In the genomic region with DNA sequence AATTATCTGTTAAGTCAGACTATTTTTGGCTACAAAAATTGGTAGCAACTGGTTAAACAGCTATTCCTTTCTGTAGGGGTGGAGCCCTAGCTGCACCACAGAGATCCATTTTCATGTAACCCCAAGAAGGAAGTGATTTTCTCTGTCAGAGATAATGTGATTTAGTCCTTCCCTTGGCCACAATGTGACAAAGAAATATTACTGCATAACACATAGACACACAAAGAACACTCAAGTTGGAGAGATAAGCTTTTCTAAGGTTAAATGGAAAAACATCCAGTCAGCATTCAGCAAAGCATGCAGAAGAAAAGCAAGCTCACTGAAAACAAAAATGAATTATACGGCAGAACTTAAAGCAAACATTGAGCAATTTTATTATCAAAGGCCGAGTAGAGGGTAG, we compare ENCODE assay signal across 29 cellular contexts.
DNase-seq lines count a peak whose midpoint lies in the region; ATAC-seq, FAIRE-seq and TF ChIP-seq lines count a peak whose summit lies in the region.
"Had no signal": no experiment of that assay in that cellular context is flagged by ENCODE, and none has a peak within 500 bp of the region (broad histone marks: within the 10 kb centered on the region; RNA-seq: fewer than 3 reads in every experiment).

No MANE protein-coding gene starts in this region.

- no peak overlapping the region for H3K27ac ChIP-seq in HepG2 (ENCODE audit: extremely low read length, insufficient read depth, low read length)
- no peak overlapping the region for H3K27ac ChIP-seq in right lobe of liver
- no peak overlapping the region; a peak in 1 of 4 replicates for H3K27ac ChIP-seq in SK-N-SH (ENCODE audit: low read depth in 2 of 2, low read length in 1 of 2)
- no peak overlapping the region for H3K27ac ChIP-seq in smooth muscle cell (ENCODE audit: low read depth)
- H3K27ac ChIP-seq: skin epidermis had no signal

- TF ChIP-seq CTCF in HepG2 (CRISPR knock-in tag; IDR thresholded peaks at IDR 0.05) (no peak), right lobe of liver (IDR thresholded peaks at IDR 0.05) (no peak), SK-N-SH (IDR thresholded peaks at IDR 0.05) (no peak), type B pancreatic cell (conservative IDR thresholded peaks at IDR 0.05) (no peak), smooth muscle cell (IDR thresholded peaks at IDR 0.05; ENCODE audit: borderline replicate concordance, insufficient read depth, poor library complexity, severe bottlenecking) (no peak)

- CTCF ChIA-PET in HepG2 (lab: Yijun Ruan, JAX; ENCODE audit: low intra/inter-chr PET ratio, low total read pairs) = no interaction called here
- CTCF ChIA-PET in SK-N-SH (lab: Yijun Ruan, JAX) = no interaction called here

- no peak overlapping the region for H2AFZ ChIP-seq in HepG2 (ENCODE audit: low read length)
- 0 out of 2 replicates have a peak overlapping the region, but pooled peaks have one; percentile 7 for H2AFZ ChIP-seq in SK-N-SH (ENCODE audit: low read depth)
- H2AFZ ChIP-seq in smooth muscle cell (ENCODE audit: low read depth) = no peak overlapping the region
- H2AFZ ChIP-seq: GM23338 had no signal

- H3K27me3 ChIP-seq in HepG2 (ENCODE audit: control insufficient read depth in 1 of 2, insufficient read depth in 2 of 2, low read length in 2 of 2) (no peaks in the 10 kb centered on the region), right lobe of liver (no peaks in the 10 kb centered on the region), SK-N-SH (ENCODE audit: insufficient read depth) (no peaks in the 10 kb centered on the region), smooth muscle cell (ENCODE audit: low read depth) (no peaks in the 10 kb centered on the region)

- H3K9me3 ChIP-seq in HepG2 (ENCODE audit: low read length) (peaks cover 31% of the 10 kb centered on the region), right lobe of liver (no peaks in the 10 kb centered on the region), SK-N-SH (no peaks in the 10 kb centered on the region), smooth muscle cell (replicated peaks; ENCODE audit: low read depth) (peaks cover 3% of the 10 kb centered on the region)

- TF ChIP-seq EP300 in HepG2 (IDR thresholded peaks at IDR 0.05; ENCODE audit: low read depth in 2 of 2, low read length in 2 of 2) (no peak), HepG2 (CRISPR knock-in tag; IDR thresholded peaks at IDR 0.05; ENCODE audit: borderline replicate concordance) (no peak), SK-N-SH (IDR thresholded peaks at IDR 0.05; ENCODE audit: borderline replicate concordance in 1 of 2, low read depth in 1 of 2, low read length in 1 of 2) (no peak)

- H3K36me3 Mint-ChIP-seq in type B pancreatic cell = no peaks in the 10 kb centered on the region
- H3K36me3 Mint-ChIP-seq: activated CD8-positive, alpha-beta memory T cell treated with anti-CD3 and anti-CD28 coated beads, Interleukin-2, amount 10 ng/mL, durations not matched to agents 7 days and 5 days; CD4-positive, alpha-beta memory T cell; T-cell had no signal

- DNase-seq in HepG2 (ENCODE audit: low spot score) (no peak), right lobe of liver (no peak), SK-N-SH (no peak), fibroblast of peridontal ligament (ENCODE audit: extremely low read depth) (peak; percentile 5), type B pancreatic cell (ENCODE audit: extremely low spot score, unreplicated experiment) (no peak), smooth muscle cell (lab: John Stamatoyannopoulos, UW; ENCODE audit: unreplicated experiment) (no peak), frontal cortex (ENCODE audit: low spot score in 2 of 2) (no peak), head of caudate nucleus (no peak)
- DNase-seq: 8988T; activated CD4-positive, alpha-beta T cell treated with anti-CD3 and anti-CD28 coated beads, Interleukin-2, amount 10 ng/mL, durations not matched to agents 24 days and 14 days; activated CD8-positive, alpha-beta memory T cell treated with anti-CD3 and anti-CD28 coated beads, Interleukin-2, amount 10 ng/mL, durations not matched to agents 7 days and 5 days; activated naive CD4-positive, alpha-beta T cell treated with Interleukin-2 at 50 U/mL for 16 hours; activated T-cell treated with anti-CD3 and anti-CD28 coated beads, Interleukin-2, amount 50 U/mL, for 72 hours; AML-193; amniotic stem cell; CD4-positive, alpha-beta memory T cell; DMS53; GF-D8; glutamatergic neuron; NCI-H1092 treated with DMSO at 0.1 percent for 48 hours; NCI-H187 treated with DMSO at 0.1 percent for 48 hours; NCI-H226; Right ventricle myocardium superior; stimulated activated CD4-positive, alpha-beta T cell treated with anti-CD3 and anti-CD28 coated beads, Interleukin-2, amount 100 ng/mL, for 24 hours; T-cell had no signal

- H3F3A ChIP-seq in SK-N-SH (replicated peaks; ENCODE audit: insufficient read depth) (no peaks in the 10 kb centered on the region), smooth muscle cell (ENCODE audit: low read depth) (no peaks in the 10 kb centered on the region)

- H3K4me2 ChIP-seq in HepG2 (ENCODE audit: low read depth, low read length) (no peak overlapping the region), SK-N-SH (no peak overlapping the region), smooth muscle cell (no peak overlapping the region)
- H3K4me2 ChIP-seq: GM23338 had no signal

- H3K4me3 ChIP-seq in HepG2 (replicated peaks in 1 of 3; ENCODE audit: insufficient read depth in 1 of 3, low read depth in 2 of 3, low read length in 3 of 3) (no peak overlapping the region), right lobe of liver (no peak overlapping the region), SK-N-SH (ENCODE audit: low read depth in 2 of 2, low read length in 1 of 2) (no peak overlapping the region), smooth muscle cell (no peak overlapping the region)
- H3K4me3 ChIP-seq: GM23338, skin epidermis had no signal

- H4K20me1 ChIP-seq in HepG2 (ENCODE audit: insufficient read depth, low read length) (no peaks in the 10 kb centered on the region), SK-N-SH (ENCODE audit: insufficient read depth) (no peaks in the 10 kb centered on the region), smooth muscle cell (ENCODE audit: low read depth) (no peaks in the 10 kb centered on the region)

- peaks cover 10% of the 10 kb centered on the region for H3K4me1 Mint-ChIP-seq in type B pancreatic cell (ENCODE audit: unreplicated experiment)
- H3K4me1 Mint-ChIP-seq: activated CD4-positive, alpha-beta T cell treated with anti-CD3 and anti-CD28 coated beads, Interleukin-2, amount 10 ng/mL, durations not matched to agents 24 days and 14 days; activated CD8-positive, alpha-beta memory T cell treated with anti-CD3 and anti-CD28 coated beads, Interleukin-2, amount 10 ng/mL, durations not matched to agents 7 days and 5 days; CD4-positive, alpha-beta memory T cell; GM23338; T-cell had no signal

- no peak overlapping the region for H3K9ac ChIP-seq in HepG2 (ENCODE audit: insufficient read depth, low read depth, low read length)
- H3K9ac ChIP-seq in SK-N-SH = no peak overlapping the region
- no peak overlapping the region for H3K9ac ChIP-seq in smooth muscle cell (ENCODE audit: low read depth)

- no peak for FAIRE-seq in HepG2 (lab: Jason Lieb, UNC)
- no peak for FAIRE-seq in frontal cortex (lab: Jason Lieb, UNC)
- FAIRE-seq: endometrium, GM18507 had no signal

- ATAC-seq in HepG2 (no peak), right lobe of liver (no peak)
- ATAC-seq: activated CD8-positive, alpha-beta memory T cell treated with anti-CD3 and anti-CD28 coated beads, Interleukin-2, amount 10 ng/mL, durations not matched to agents 7 days and 5 days; activated T-cell treated with anti-CD3 and anti-CD28 coated beads, Interleukin-2, amount 50 U/mL, for 72 hours; GM23338; T-cell had no signal

- H3K9me3 Mint-ChIP-seq in type B pancreatic cell = peaks cover 7% of the 10 kb centered on the region

- no TSS peak for BruUV-seq in HepG2 (replicated peaks; lab: Mats Ljungman, UMichigan)

- H3K4me3 Mint-ChIP-seq in type B pancreatic cell = peak overlapping the region; percentile 42
- H3K4me3 Mint-ChIP-seq: activated CD4-positive, alpha-beta T cell treated with anti-CD3 and anti-CD28 coated beads, Interleukin-2, amount 10 ng/mL, durations not matched to agents 24 days and 14 days; activated CD8-positive, alpha-beta memory T cell treated with anti-CD3 and anti-CD28 coated beads, Interleukin-2, amount 10 ng/mL, durations not matched to agents 7 days and 5 days; activated T-cell treated with anti-CD3 and anti-CD28 coated beads, Interleukin-2, amount 50 U/mL, for 72 hours; CD4-positive, alpha-beta memory T cell; GM23338; T-cell had no signal

- H3K79me2 ChIP-seq in HepG2 (ENCODE audit: insufficient read depth, low read length) (no peaks in the 10 kb centered on the region), SK-N-SH (ENCODE audit: insufficient read depth) (no peaks in the 10 kb centered on the region), smooth muscle cell (ENCODE audit: low read depth) (no peaks in the 10 kb centered on the region)

- 13% methylated on average over 2 of the region's 2 CpGs for WGBS in HepG2 (ENCODE audit: low lambda C conversion rate)
- 14% methylated on average over 2 of the region's 2 CpGs for WGBS in right lobe of liver (ENCODE audit: insufficient coverage, low coverage, low lambda C conversion rate, missing lambda C conversion rate)
- WGBS in SK-N-SH (ENCODE audit: low lambda C conversion rate) = 46% methylated on average over 2 of the region's 2 CpGs
- WGBS in smooth muscle cell (ENCODE audit: low lambda C conversion rate) = 88% methylated on average over 2 of the region's 2 CpGs

- POLR2A ChIA-PET in HepG2 (lab: Yijun Ruan, JAX) (no interaction called here), SK-N-SH (lab: Yijun Ruan, JAX) (no interaction called here)

- in situ Hi-C loops in HepG2 (cut with HindIII; ENCODE audit: extremely low pct_ligation_motif_present, low pct_unique_long_range_greater_than_20kb) = no loop called here

- H3K27ac Mint-ChIP-seq in type B pancreatic cell = peak overlapping the region; percentile 66
- H3K27ac Mint-ChIP-seq: activated CD4-positive, alpha-beta T cell treated with anti-CD3 and anti-CD28 coated beads, Interleukin-2, amount 10 ng/mL, durations not matched to agents 24 days and 14 days; activated CD8-positive, alpha-beta memory T cell treated with anti-CD3 and anti-CD28 coated beads, Interleukin-2, amount 10 ng/mL, durations not matched to agents 7 days and 5 days; activated T-cell treated with anti-CD3 and anti-CD28 coated beads, Interleukin-2, amount 50 U/mL, for 72 hours; CD4-positive, alpha-beta memory T cell; GM23338; T-cell had no signal

- TF ChIP-seq RAD21 in HepG2 (CRISPR knock-in tag; IDR thresholded peaks at IDR 0.05) (no peak), SK-N-SH (IDR thresholded peaks at IDR 0.05; ENCODE audit: low read length) (no peak)

- H3K36me3 ChIP-seq in HepG2 (replicated peaks in 1 of 2; ENCODE audit: control insufficient read depth in 1 of 2, insufficient read depth in 2 of 2, low read length in 2 of 2) = no peaks in the 10 kb centered on the region
- H3K36me3 ChIP-seq in right lobe of liver = no peaks in the 10 kb centered on the region
- no peaks in the 10 kb centered on the region for H3K36me3 ChIP-seq in SK-N-SH (replicated peaks in 1 of 2; ENCODE audit: control insufficient read depth in 1 of 2, insufficient read depth in 2 of 2, low read length in 1 of 2)
- H3K36me3 ChIP-seq in smooth muscle cell (ENCODE audit: low read depth) = no peaks in the 10 kb centered on the region

- no peaks in the 10 kb centered on the region for H3K4me1 ChIP-seq in HepG2 (ENCODE audit: insufficient read depth, low read length)
- H3K4me1 ChIP-seq in right lobe of liver = no peaks in the 10 kb centered on the region
- H3K4me1 ChIP-seq in SK-N-SH (ENCODE audit: control insufficient read depth in 1 of 2, insufficient read depth in 2 of 2, low read depth in 1 of 2, low read length in 1 of 2) = no peaks in the 10 kb centered on the region
- H3K4me1 ChIP-seq in smooth muscle cell (ENCODE audit: low read depth) = no peaks in the 10 kb centered on the region

- intact Hi-C loops in HepG2 (cut with micrococcal nuclease; ENCODE audit: unreplicated experiment) = no loop called here
- intact Hi-C loops in right lobe of liver (cut with DNase I) = no loop called here
- intact Hi-C loops in head of caudate nucleus (cut with DNase I) = no loop called here

- TF ChIP-seq POLR2A in HepG2 (IDR thresholded peaks at IDR 0.05; ENCODE audit: insufficient read depth in 1 of 2, low read depth in 2 of 2, low read length in 2 of 2) = no peak
- no peak for TF ChIP-seq POLR2A in right lobe of liver (IDR thresholded peaks at IDR 0.05)

- H3K9me2 ChIP-seq in SK-N-SH = no peaks in the 10 kb centered on the region

- H3K27me3 Mint-ChIP-seq in type B pancreatic cell = no peaks in the 10 kb centered on the region
- H3K27me3 Mint-ChIP-seq: activated CD4-positive, alpha-beta T cell treated with anti-CD3 and anti-CD28 coated beads, Interleukin-2, amount 10 ng/mL, durations not matched to agents 24 days and 14 days; activated CD8-positive, alpha-beta memory T cell treated with anti-CD3 and anti-CD28 coated beads, Interleukin-2, amount 10 ng/mL, durations not matched to agents 7 days and 5 days; CD4-positive, alpha-beta memory T cell; T-cell had no signal
